In genomic region chrX:97266406-97267121, GRCh38 we compare ENCODE assay signal across 18 cellular contexts.
DNase-seq lines count a peak whose midpoint lies in the region; ATAC-seq, FAIRE-seq and TF ChIP-seq lines count a peak whose summit lies in the region.
"Had no signal": no experiment of that assay in that cellular context is flagged by ENCODE, and none has a peak within 500 bp of the region (broad histone marks: within the 10 kb centered on the region; RNA-seq: fewer than 3 reads in every experiment).

No MANE protein-coding gene starts in this region.

- no peak overlapping the region for H3K27ac Mint-ChIP-seq in astrocyte (ENCODE audit: unreplicated experiment)
- H3K27ac Mint-ChIP-seq: B cell; CD8-positive, alpha-beta T cell; H9 had no signal

- no peaks in the 10 kb centered on the region for H3K9me3 Mint-ChIP-seq in astrocyte (ENCODE audit: unreplicated experiment)
- H3K9me3 Mint-ChIP-seq: CD8-positive, alpha-beta T cell; H9 had no signal

- no peaks in the 10 kb centered on the region for H3K27me3 Mint-ChIP-seq in astrocyte (ENCODE audit: low read depth, unreplicated experiment)
- H3K27me3 Mint-ChIP-seq: B cell had no signal

- DNase-seq in SK-N-SH (peak; percentile 44), astrocyte (ENCODE audit: low read depth) (no peak), kidney (no peak), smooth muscle cell (lab: John Stamatoyannopoulos, UW; ENCODE audit: unreplicated experiment) (no peak), NCI-H446 treated with DMSO at 0.1 percent for 48 hours (lab: John Stamatoyannopoulos, UW) (no peak)
- DNase-seq: Calu3; CD8-positive, alpha-beta T cell; DMS 273 treated with DMSO at 0.1 percent for 48 hours; DMS53; DND-41; H9 had no signal

- H3F3A ChIP-seq in SK-N-SH (replicated peaks; ENCODE audit: insufficient read depth), result no peaks in the 10 kb centered on the region
- no peaks in the 10 kb centered on the region for H3F3A ChIP-seq in smooth muscle cell (ENCODE audit: low read depth)

- no peak overlapping the region for H3K9ac ChIP-seq in SK-N-SH
- H3K9ac ChIP-seq in astrocyte (ENCODE audit: low read length), result no peak overlapping the region
- no peak overlapping the region for H3K9ac ChIP-seq in kidney (ENCODE audit: low read length in 2 of 2)
- H3K9ac ChIP-seq in smooth muscle cell (ENCODE audit: low read depth), result no peak overlapping the region
- H3K9ac ChIP-seq: BLaER1 treated with 17β-estradiol and CSF1 and Interleukin-3, amounts not matched to agents 10 nM and 100 nM had no signal

- H3K4me1 ChIP-seq in SK-N-SH (ENCODE audit: control insufficient read depth in 1 of 2, insufficient read depth in 2 of 2, low read depth in 1 of 2, low read length in 1 of 2), result peaks cover 0 to 10% of the 10 kb centered on the region in 2 experiments; a peak in 3 of 4 replicates
- H3K4me1 ChIP-seq in astrocyte (ENCODE audit: insufficient read depth, low read length), result peaks cover 6% of the 10 kb centered on the region
- H3K4me1 ChIP-seq in kidney (ENCODE audit: control insufficient read depth in 1 of 2, insufficient read depth in 1 of 2, low read depth in 1 of 2, low read length in 2 of 2), result no peaks in the 10 kb centered on the region
- peaks cover 11% of the 10 kb centered on the region for H3K4me1 ChIP-seq in smooth muscle cell (ENCODE audit: low read depth)

- peak overlapping the region; percentile 62 to 85; a peak in 3 of 4 replicates for H3K27ac ChIP-seq in SK-N-SH (ENCODE audit: low read depth in 2 of 2, low read length in 1 of 2)
- no peak overlapping the region for H3K27ac ChIP-seq in astrocyte (ENCODE audit: low read depth, low read length)
- no peak overlapping the region for H3K27ac ChIP-seq in kidney (ENCODE audit: low read depth in 2 of 2, low read length in 2 of 2)
- no peak overlapping the region for H3K27ac ChIP-seq in smooth muscle cell (ENCODE audit: low read depth)
- H3K27ac ChIP-seq: BLaER1 treated with 17β-estradiol and CSF1 and Interleukin-3, amounts not matched to agents 10 nM and 100 nM had no signal

- FAIRE-seq in astrocyte (lab: Jason Lieb, UNC), result peak; percentile 90
- FAIRE-seq in kidney (lab: Jason Lieb, UNC), result peak; percentile 64
- FAIRE-seq: GM12892, GM18507, H1 had no signal

- intact Hi-C loops in kidney (cut with DNase I), result no loop called here

- 8% methylated on average over 2 of the region's 2 CpGs for WGBS in SK-N-SH (ENCODE audit: low lambda C conversion rate)
- 63% methylated on average over 2 of the region's 2 CpGs for WGBS in smooth muscle cell (ENCODE audit: low lambda C conversion rate)

- peaks cover 2% of the 10 kb centered on the region for H3K4me1 Mint-ChIP-seq in astrocyte (ENCODE audit: low read depth, unreplicated experiment)

- POLR2A ChIA-PET in SK-N-SH (lab: Yijun Ruan, JAX), result interaction anchor here (0.6 kb wide), 2 partner anchors 31 to 319 kb away, joined by 3 read pairs; no protein-coding TSS in a partner anchor

- no peak; the same call in 1 of the 2 replicates for TF ChIP-seq RAD21 in SK-N-SH (IDR thresholded peaks at IDR 0.05; ENCODE audit: low read length)

- H2AFZ ChIP-seq in SK-N-SH (ENCODE audit: low read depth) (no peak overlapping the region), astrocyte (ENCODE audit: low read depth, low read length) (no peak overlapping the region), smooth muscle cell (ENCODE audit: low read depth) (no peak overlapping the region)

- ATAC-seq in HG02938 (IDR thresholded peaks at IDR 0.05; ENCODE audit: unreplicated experiment) (no peak), GM21825 (IDR thresholded peaks at IDR 0.05; ENCODE audit: unreplicated experiment) (no peak)
- ATAC-seq: CD8-positive, alpha-beta T cell had no signal

- H3K79me2 ChIP-seq in SK-N-SH (ENCODE audit: insufficient read depth) (no peaks in the 10 kb centered on the region), astrocyte (ENCODE audit: insufficient read depth, low read length) (no peaks in the 10 kb centered on the region), smooth muscle cell (ENCODE audit: low read depth) (no peaks in the 10 kb centered on the region)

- H3K36me3 Mint-ChIP-seq in astrocyte (ENCODE audit: low read depth, unreplicated experiment), result no peaks in the 10 kb centered on the region
- H3K36me3 Mint-ChIP-seq: CD8-positive, alpha-beta T cell had no signal

- no peaks in the 10 kb centered on the region for H3K27me3 ChIP-seq in SK-N-SH (ENCODE audit: insufficient read depth)
- no peaks in the 10 kb centered on the region for H3K27me3 ChIP-seq in astrocyte (ENCODE audit: insufficient read depth, low read length)
- no peaks in the 10 kb centered on the region for H3K27me3 ChIP-seq in smooth muscle cell (ENCODE audit: low read depth)

- H3K4me3 ChIP-seq in SK-N-SH (ENCODE audit: low read depth in 2 of 2, low read length in 1 of 2), result no peak overlapping the region
- no peak overlapping the region for H3K4me3 ChIP-seq in astrocyte (ENCODE audit: insufficient read depth, low read depth, low read length)
- no peak overlapping the region for H3K4me3 ChIP-seq in kidney (ENCODE audit: low read length in 2 of 2)
- no peak overlapping the region for H3K4me3 ChIP-seq in smooth muscle cell
- H3K4me3 ChIP-seq: BLaER1 treated with 17β-estradiol and CSF1 and Interleukin-3, amounts not matched to agents 10 nM and 100 nM had no signal

- H3K9me3 ChIP-seq in SK-N-SH, result no peaks in the 10 kb centered on the region
- no peaks in the 10 kb centered on the region for H3K9me3 ChIP-seq in astrocyte (ENCODE audit: insufficient read depth, low read depth, low read length)
- no peaks in the 10 kb centered on the region for H3K9me3 ChIP-seq in kidney (ENCODE audit: control insufficient read depth in 1 of 2, low read length in 2 of 2)
- no peaks in the 10 kb centered on the region for H3K9me3 ChIP-seq in smooth muscle cell (replicated peaks; ENCODE audit: low read depth)
- H3K9me3 ChIP-seq: BLaER1 treated with 17β-estradiol and CSF1 and Interleukin-3, amounts not matched to agents 10 nM and 100 nM had no signal

- no peak overlapping the region for H3K4me3 Mint-ChIP-seq in astrocyte (ENCODE audit: unreplicated experiment)
- H3K4me3 Mint-ChIP-seq: B cell; CD8-positive, alpha-beta T cell; H9 had no signal

- H3K36me3 ChIP-seq in SK-N-SH (replicated peaks in 1 of 2; ENCODE audit: control insufficient read depth in 1 of 2, insufficient read depth in 2 of 2, low read length in 1 of 2) (no peaks in the 10 kb centered on the region), astrocyte (ENCODE audit: insufficient read depth, low read length) (no peaks in the 10 kb centered on the region), kidney (ENCODE audit: control insufficient read depth in 1 of 2, insufficient read depth in 2 of 2, low read length in 2 of 2) (no peaks in the 10 kb centered on the region), smooth muscle cell (ENCODE audit: low read depth) (no peaks in the 10 kb centered on the region)
- H3K36me3 ChIP-seq: BLaER1 treated with 17β-estradiol and CSF1 and Interleukin-3, amounts not matched to agents 10 nM and 100 nM had no signal

- H3K4me2 ChIP-seq in SK-N-SH, result no peak overlapping the region
- H3K4me2 ChIP-seq in astrocyte (ENCODE audit: low read length), result no peak overlapping the region
- H3K4me2 ChIP-seq in smooth muscle cell, result peak overlapping the region; percentile 4
- H3K4me2 ChIP-seq: BLaER1 treated with 17β-estradiol and CSF1 and Interleukin-3, amounts not matched to agents 10 nM and 100 nM had no signal

- H3K9me2 ChIP-seq in SK-N-SH, result no peaks in the 10 kb centered on the region

- TF ChIP-seq EP300 in SK-N-SH (IDR thresholded peaks at IDR 0.05; ENCODE audit: borderline replicate concordance in 1 of 2, low read depth in 1 of 2, low read length in 1 of 2), result peak in 1 of 2 experiments; percentile 84; a peak in 2 of 4 replicates

- no peak for TF ChIP-seq CTCF in SK-N-SH (IDR thresholded peaks at IDR 0.05)
- no peak for TF ChIP-seq CTCF in astrocyte (IDR thresholded peaks at IDR 0.05; ENCODE audit: insufficient read depth, low read depth, low read length)
- no peak for TF ChIP-seq CTCF in kidney (IDR thresholded peaks at IDR 0.05; ENCODE audit: borderline replicate concordance, extremely low read depth, insufficient read depth)
- no peak for TF ChIP-seq CTCF in smooth muscle cell (IDR thresholded peaks at IDR 0.05; ENCODE audit: borderline replicate concordance, insufficient read depth, poor library complexity, severe bottlenecking)

- CTCF ChIA-PET in SK-N-SH (lab: Yijun Ruan, JAX), result interaction anchor here (0.8 to 1.1 kb wide), 3 partner anchors 9 to 185 kb away, joined by 3 read pairs; no protein-coding TSS in a partner anchor

- no peaks in the 10 kb centered on the region for H4K20me1 ChIP-seq in SK-N-SH (ENCODE audit: insufficient read depth)
- H4K20me1 ChIP-seq in astrocyte (ENCODE audit: insufficient read depth, low read length), result no peaks in the 10 kb centered on the region
- H4K20me1 ChIP-seq in smooth muscle cell (ENCODE audit: low read depth), result no peaks in the 10 kb centered on the region
- H4K20me1 ChIP-seq: BLaER1 treated with 17β-estradiol and CSF1 and Interleukin-3, amounts not matched to agents 10 nM and 100 nM had no signal

TF ChIP-seq in SK-N-SH, 30 proteins besides CTCF, POLR2A, EP300 and RAD21 (continues in another document):
- TF ChIP-seq POLR2AphosphoS5 (IDR thresholded peaks at IDR 0.05; ENCODE audit: low read depth, low read length) (0 out of 2 replicates have a peak, but pooled peaks have one; percentile 29), GATA2 (CRISPR knock-in tag; IDR thresholded peaks at IDR 0.05) (peak; percentile 64), TEAD4 (IDR thresholded peaks at IDR 0.05; ENCODE audit: borderline replicate concordance, insufficient read depth) (peak; percentile 14; the same call in 1 of the 2 replicates), TCF12 (IDR thresholded peaks at IDR 0.05) (peak; percentile 76), USF1 (IDR thresholded peaks at IDR 0.05; ENCODE audit: borderline replicate concordance, low read depth) (no peak)
- TF ChIP-seq, protein P1, sequence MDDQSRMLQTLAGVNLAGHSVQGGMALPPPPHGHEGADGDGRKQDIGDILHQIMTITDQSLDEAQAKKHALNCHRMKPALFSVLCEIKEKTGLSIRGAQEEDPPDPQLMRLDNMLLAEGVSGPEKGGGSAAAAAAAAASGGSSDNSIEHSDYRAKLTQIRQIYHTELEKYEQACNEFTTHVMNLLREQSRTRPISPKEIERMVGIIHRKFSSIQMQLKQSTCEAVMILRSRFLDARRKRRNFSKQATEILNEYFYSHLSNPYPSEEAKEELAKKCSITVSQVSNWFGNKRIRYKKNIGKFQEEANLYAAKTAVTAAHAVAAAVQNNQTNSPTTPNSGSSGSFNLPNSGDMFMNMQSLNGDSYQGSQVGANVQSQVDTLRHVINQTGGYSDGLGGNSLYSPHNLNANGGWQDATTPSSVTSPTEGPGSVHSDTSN (IDR thresholded peaks at IDR 0.05), result peak; percentile 59
- TF ChIP-seq, protein P2, sequence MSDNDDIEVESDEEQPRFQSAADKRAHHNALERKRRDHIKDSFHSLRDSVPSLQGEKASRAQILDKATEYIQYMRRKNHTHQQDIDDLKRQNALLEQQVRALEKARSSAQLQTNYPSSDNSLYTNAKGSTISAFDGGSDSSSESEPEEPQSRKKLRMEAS (IDR thresholded peaks at IDR 0.05; ENCODE audit: low read depth), result no peak

Comparison
In these comparisons a context has a peak if more than half of its experiments do, and no peak if none do; other contexts are left out.
1. H3K27ac ChIP-seq: peak in SK-N-SH (2 of 2); none in astrocyte (single experiment), kidney (0 of 2) and smooth muscle cell (single experiment).